Comparison of ENCODE assay signal across 9 cellular contexts in the genomic region with DNA sequence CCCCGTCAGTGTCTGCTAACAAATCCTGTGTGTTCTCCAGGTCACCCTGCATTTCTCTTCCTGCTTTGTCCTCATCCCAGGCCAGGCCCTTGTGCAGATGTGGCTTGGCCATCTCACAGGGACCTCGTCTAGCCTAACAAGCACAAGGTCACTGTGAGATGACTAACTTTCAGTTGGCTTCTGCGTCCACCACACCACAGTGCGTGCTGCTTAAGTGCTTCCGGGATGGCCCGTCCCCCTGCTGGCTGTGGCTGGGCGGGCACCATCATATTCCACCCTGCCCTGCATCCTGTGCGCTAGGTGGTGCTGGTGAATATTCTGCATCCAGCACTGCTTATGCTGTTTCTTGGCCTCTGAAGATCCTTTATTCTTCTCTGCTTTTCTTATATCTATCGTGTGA. TPM values are rescaled to one million over a fixed set of nuclear protein-coding genes. Genes with fewer than 3 reads are reported as not detected.
DNase-seq lines count a peak whose midpoint lies in the region; ATAC-seq and TF ChIP-seq lines count a peak whose summit lies in the region.
"Had no signal": no experiment of that assay in that cellular context is flagged by ENCODE, and none has a peak within 500 bp of the region (broad histone marks: within the 10 kb centered on the region; RNA-seq: fewer than 3 reads in every experiment).

No MANE protein-coding gene starts in this region.

- DNase-seq in activated naive CD4-positive, alpha-beta T cell treated with anti-CD3 and anti-CD28 coated beads for 36 hours = no peak
- no peak for DNase-seq in activated naive CD4-positive, alpha-beta T cell treated with anti-CD3 and anti-CD28 coated beads, Interleukin-2, amount 50 U/mL, for 16 hours
- no peak for DNase-seq in Panc1 (ENCODE audit: low read depth, low spot score)
- DNase-seq in foreskin fibroblast = peak; percentile 33 to 51
- DNase-seq in thoracic aorta (ENCODE audit: low spot score) = no peak
- DNase-seq in ascending aorta (ENCODE audit: low spot score in 2 of 2) = no peak
- no peak for DNase-seq in dedifferentiated amniotic fluid mesenchymal stem cell (ENCODE audit: extremely low spot score)

- H3K4me1 ChIP-seq in Panc1 (ENCODE audit: control insufficient read depth, insufficient read depth, low read length) = peaks cover 3% of the 10 kb centered on the region; the same call in 1 of the 2 replicates
- peaks cover 0 to 23% of the 10 kb centered on the region in 2 donors for H3K4me1 ChIP-seq in thoracic aorta (ENCODE audit: control insufficient read depth in 1 of 2, low read depth in 2 of 2)
- peaks cover 0 to 12% of the 10 kb centered on the region in 2 donors for H3K4me1 ChIP-seq in ascending aorta

- peak overlapping the region; percentile 70 for H3K27ac Mint-ChIP-seq in activated naive CD4-positive, alpha-beta T cell treated with anti-CD3 and anti-CD28 coated beads for 36 hours
- H3K27ac Mint-ChIP-seq: activated naive CD8-positive, alpha-beta T cell had no signal

- H3K36me3 ChIP-seq in Panc1 (ENCODE audit: control insufficient read depth, insufficient read depth, low read length) (peaks cover 2% of the 10 kb centered on the region; the same call in 1 of the 2 replicates), thoracic aorta (no peaks in the 10 kb centered on the region), ascending aorta (peaks cover 17 to 65% of the 10 kb centered on the region in 2 donors)

- ATAC-seq in Panc1 (peak; percentile 79), thoracic aorta (ENCODE audit: insufficient number of reproducible peaks, low FRiP score, low read depth) (no peak), GM18873 (IDR thresholded peaks at IDR 0.05; ENCODE audit: low FRiP score, unreplicated experiment) (no peak)

- POLR2A ChIA-PET in Panc1 (lab: Charles Lee) = no interaction called here

- H3K4me1 Mint-ChIP-seq in activated naive CD4-positive, alpha-beta T cell treated with anti-CD3 and anti-CD28 coated beads for 36 hours (ENCODE audit: low read depth) = peaks cover 11% of the 10 kb centered on the region

- H3K27ac ChIP-seq in Panc1 (ENCODE audit: low read length) (no peak overlapping the region), thoracic aorta (no peak overlapping the region), ascending aorta (no peak overlapping the region)

- H3K4me3 ChIP-seq in Panc1 (ENCODE audit: low read depth in 2 of 2, low read length in 2 of 2) = no peak overlapping the region
- no peak overlapping the region for H3K4me3 ChIP-seq in foreskin fibroblast (ENCODE audit: low read depth in 1 of 2, low read length in 2 of 2)
- H3K4me3 ChIP-seq in thoracic aorta = no peak overlapping the region
- H3K4me3 ChIP-seq in ascending aorta = no peak overlapping the region

- H3K27me3 ChIP-seq in Panc1 (ENCODE audit: control insufficient read depth, insufficient read depth, low read length) (no peaks in the 10 kb centered on the region), thoracic aorta (replicated peaks; ENCODE audit: insufficient read depth) (no peaks in the 10 kb centered on the region), ascending aorta (no peaks in the 10 kb centered on the region)

- H3K27me3 Mint-ChIP-seq in activated naive CD4-positive, alpha-beta T cell treated with anti-CD3 and anti-CD28 coated beads for 36 hours (ENCODE audit: low read depth) = no peaks in the 10 kb centered on the region
- H3K27me3 Mint-ChIP-seq: activated naive CD8-positive, alpha-beta T cell had no signal

- H3K36me3 Mint-ChIP-seq in activated naive CD4-positive, alpha-beta T cell treated with anti-CD3 and anti-CD28 coated beads for 36 hours (ENCODE audit: low read depth) = peaks cover 11% of the 10 kb centered on the region
- H3K36me3 Mint-ChIP-seq: activated naive CD8-positive, alpha-beta T cell had no signal

- H3K9me3 Mint-ChIP-seq in activated naive CD4-positive, alpha-beta T cell treated with anti-CD3 and anti-CD28 coated beads for 36 hours = no peaks in the 10 kb centered on the region

- H3K9me3 ChIP-seq in Panc1 (ENCODE audit: control insufficient read depth, insufficient read depth, low read depth, low read length) (no peaks in the 10 kb centered on the region), thoracic aorta (no peaks in the 10 kb centered on the region), ascending aorta (no peaks in the 10 kb centered on the region)

- CTCF ChIA-PET in activated naive CD4-positive, alpha-beta T cell treated with anti-CD3 and anti-CD28 coated beads for 36 hours (lab: Charles Lee) = no interaction called here
- CTCF ChIA-PET in Panc1 (lab: Charles Lee) = no interaction called here

- TF ChIP-seq CTCF in Panc1 (IDR thresholded peaks at IDR 0.05) (peak; percentile 36), foreskin fibroblast (IDR thresholded peaks at IDR 0.05; ENCODE audit: low read depth, low read length) (no peak), thoracic aorta (IDR thresholded peaks at IDR 0.05) (peak; percentile 22), ascending aorta (IDR thresholded peaks at IDR 0.05) (peak in 1 of 3 experiments; percentile 32)

- BruUV-seq in Panc1 (replicated peaks; lab: Mats Ljungman, UMichigan) = no TSS peak

- H3K4me3 Mint-ChIP-seq in activated naive CD4-positive, alpha-beta T cell treated with anti-CD3 and anti-CD28 coated beads for 36 hours = no peak overlapping the region
- H3K4me3 Mint-ChIP-seq: activated naive CD8-positive, alpha-beta T cell had no signal

- intact Hi-C loops in activated naive CD4-positive, alpha-beta T cell treated with anti-CD3 and anti-CD28 coated beads for 36 hours (cut with micrococcal nuclease) = loop anchor here (5.0 kb wide), 1 partner anchor 36 kb away; a partner anchor contains a TSS
- intact Hi-C loops in Panc1 (cut with micrococcal nuclease; ENCODE audit: unreplicated experiment) = no loop called here
- intact Hi-C loops in ascending aorta (cut with DNase I) = loop anchor here (5.0 kb wide), 1 partner anchor 856 kb away; no protein-coding TSS in a partner anchor

- in situ Hi-C loops in Panc1 (cut with HindIII; ENCODE audit: low pct_unique_long_range_greater_than_20kb, low sequenced_read_pairs) = no loop called here

RNA-seq across cellular contexts. Expression of a gene that starts 33.8 kb away (rescaled TPM):
- 100 to 1,000 TPM; 213 to 228 TPM for total RNA-seq in activated naive CD4-positive, alpha-beta T cell treated with anti-CD3 and anti-CD28 coated beads for 36 hours
- total RNA-seq in Panc1 (2021; ENCODE audit: unreplicated experiment) = 95.8 TPM
- 86.5 TPM for polyA plus RNA-seq in Panc1 (2012; ENCODE audit: insufficient read length)
- total RNA-seq in thoracic aorta = 10 to 100 TPM; 71.2 to 92.4 TPM
- total RNA-seq in ascending aorta = 48.7 TPM

RNA-seq across cellular contexts. Expression of a gene that starts 50.1 kb away (rescaled TPM):
- total RNA-seq in activated naive CD4-positive, alpha-beta T cell treated with anti-CD3 and anti-CD28 coated beads for 36 hours = 10 to 100 TPM; 11.8 to 12.3 TPM
- total RNA-seq in Panc1 (2021; ENCODE audit: unreplicated experiment) = 10.2 TPM
- 5.4 TPM for polyA plus RNA-seq in Panc1 (2012; ENCODE audit: insufficient read length)
- 10 to 100 TPM; 11.1 to 19.9 TPM for total RNA-seq in thoracic aorta
- total RNA-seq in ascending aorta = 3.9 TPM

Comparison
In these comparisons a context has a peak if more than half of its experiments do, and no peak if none do; other contexts are left out.
1. DNase-seq: peak in foreskin fibroblast (2 of 2); none in activated naive CD4-positive, alpha-beta T cell treated with anti-CD3 and anti-CD28 coated beads for 36 hours (single experiment), activated naive CD4-positive, alpha-beta T cell treated with anti-CD3 and anti-CD28 coated beads, Interleukin-2, amount 50 U/mL, for 16 hours (single experiment), Panc1 (single experiment), thoracic aorta (single experiment), ascending aorta (0 of 2) and dedifferentiated amniotic fluid mesenchymal stem cell (single experiment).